Comparison of ENCODE assay signal across 20 cellular contexts in the genomic region with DNA sequence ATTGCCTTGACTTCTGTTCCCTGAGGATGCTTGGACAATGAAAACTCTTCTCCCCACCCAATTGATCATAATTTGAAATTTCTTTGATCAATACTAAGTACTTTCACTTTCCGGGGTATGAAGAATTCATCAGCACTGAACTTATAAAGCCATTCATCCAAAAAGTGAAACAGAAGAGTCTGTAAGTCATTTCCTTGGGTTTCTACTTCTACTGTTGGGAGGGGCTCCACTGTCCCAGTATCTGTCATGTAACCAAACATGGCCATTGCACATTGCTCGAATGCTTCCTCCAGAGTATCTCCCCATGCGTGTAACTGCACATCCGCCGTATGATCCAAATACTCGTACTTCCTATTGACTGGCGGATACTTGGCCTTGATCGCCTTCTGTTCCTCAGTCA. TPM values are rescaled to one million over a fixed set of nuclear protein-coding genes. Genes with fewer than 3 reads are reported as not detected.
"Had no signal": no experiment of that assay in that cellular context is flagged by ENCODE, and none has a peak within 500 bp of the region (broad histone marks: within the 10 kb centered on the region; RNA-seq: fewer than 3 reads in every experiment).

No MANE protein-coding gene starts in this region.

- H3K27ac Mint-ChIP-seq: effector memory CD8-positive, alpha-beta T cell; memory B cell; mesothelial cell of epicardium; nephron; progenitor cell of endocrine pancreas; stimulated activated memory B cell treated with anti-CD40 and anti-IgM and Interleukin-4, amounts not matched to agents 10 μg/mL and 1 μg/mL and 100 μg/mL, for 72 hours had no signal

- H3K27me3 Mint-ChIP-seq: progenitor cell of endocrine pancreas had no signal

- DNase-seq: effector memory CD8-positive, alpha-beta T cell; gastrocnemius medialis; heart right ventricle; islet precursor cell; left ventricle myocardium inferior; occipital lobe; pancreas; right cardiac atrium; stimulated activated CD4-positive, alpha-beta T cell treated with anti-CD3 and anti-CD28 coated beads, Interleukin-4, amount 100 ng/mL, for 1 hour; stimulated activated CD8-positive, alpha-beta memory T cell treated with anti-CD3 and anti-CD28 coated beads, Interleukin-4, amount 100 ng/mL, for 48 hours; stomach; substantia nigra; transverse colon had no signal

- H3K4me1 Mint-ChIP-seq: mesothelial cell of epicardium; nephron; stimulated activated memory B cell treated with anti-CD40 and anti-IgM and Interleukin-4, amounts not matched to agents 10 μg/mL and 1 μg/mL and 100 μg/mL, for 72 hours had no signal

- ATAC-seq: effector memory CD8-positive, alpha-beta T cell; gastrocnemius medialis; heart right ventricle; lower lobe of right lung; pancreas; right cardiac atrium; stimulated activated memory B cell treated with anti-CD40 and anti-IgM and Interleukin-4, amounts not matched to agents 10 μg/mL and 1 μg/mL and 100 μg/mL, for 72 hours had no signal

- H3K4me3 Mint-ChIP-seq: effector memory CD8-positive, alpha-beta T cell; memory B cell; mesothelial cell of epicardium; nephron; stimulated activated memory B cell treated with anti-CD40 and anti-IgM and Interleukin-4, amounts not matched to agents 10 μg/mL and 1 μg/mL and 100 μg/mL, for 72 hours had no signal

RNA-seq across cellular contexts. Expression of gene B3GNT7, which starts 38.5 kb away (rescaled TPM):
- total RNA-seq: myocyte had no signal
